Comparison of ENCODE assay signal across 13 cellular contexts in genomic region chr1:156493749-156494148, GRCh38. TPM values are rescaled to one million over a fixed set of nuclear protein-coding genes. Genes with fewer than 3 reads are reported as not detected.
DNase-seq lines count a peak whose midpoint lies in the region; ATAC-seq and TF ChIP-seq lines count a peak whose summit lies in the region.
"Had no signal": no experiment of that assay in that cellular context is flagged by ENCODE, and none has a peak within 500 bp of the region (broad histone marks: within the 10 kb centered on the region; RNA-seq: fewer than 3 reads in every experiment).

No MANE protein-coding gene starts in this region.

- H4K91ac ChIP-seq in neuronal stem cell (ENCODE audit: low read depth, low read length, poor library complexity) = peak overlapping the region; percentile 22

- H3K27me3 ChIP-seq in BLaER1 treated with 17β-estradiol and CSF1 and Interleukin-3, amounts not matched to agents 10 nM and 100 nM = no peaks in the 10 kb centered on the region
- H3K27me3 ChIP-seq in HL-60 (ENCODE audit: insufficient read depth, poor library complexity, severe bottlenecking) (no peaks in the 10 kb centered on the region), neuronal stem cell (ENCODE audit: control insufficient read depth in 3 of 3, insufficient read depth in 3 of 3, low read depth in 1 of 3, low read length in 3 of 3) (no peaks in the 10 kb centered on the region)

- H3K4me1 Mint-ChIP-seq in central memory CD8-positive, alpha-beta T cell = peaks cover 99% of the 10 kb centered on the region

- H3K18ac ChIP-seq in neuronal stem cell (ENCODE audit: low read length) = no peak overlapping the region

- H3K23ac ChIP-seq in neuronal stem cell (ENCODE audit: low read depth, low read length, poor library complexity) = no peak overlapping the region

- peak overlapping the region; percentile 61 to 100 (median 97); a peak in 21 of 22 replicates for H3K27ac ChIP-seq in BLaER1 treated with 17β-estradiol and CSF1 and Interleukin-3, amounts not matched to agents 10 nM and 100 nM
- H3K27ac ChIP-seq in HL-60 (replicated peaks) (peak overlapping the region; percentile 66), neuronal stem cell (replicated peaks; ENCODE audit: low read length) (no peak overlapping the region)

- H3K9ac ChIP-seq in BLaER1 treated with 17β-estradiol and CSF1 and Interleukin-3, amounts not matched to agents 10 nM and 100 nM = peak overlapping the region; percentile 78 to 100 (median 98)
- H3K9ac ChIP-seq in neuronal stem cell (ENCODE audit: low read depth, low read length, poor library complexity) = no peak overlapping the region

- ATAC-seq in central memory CD8-positive, alpha-beta T cell (replicated peaks; ENCODE audit: extremely low read depth, poor library complexity, severe bottlenecking) = no peak
- ATAC-seq in HG03196 (IDR thresholded peaks at IDR 0.05; ENCODE audit: unreplicated experiment) = no peak
- ATAC-seq: left colon had no signal

- H3K4ac ChIP-seq in neuronal stem cell (ENCODE audit: low read length) = no peak overlapping the region

- no peak for TF ChIP-seq CTCF in HL-60 (IDR thresholded peaks at IDR 0.05; ENCODE audit: insufficient read depth, low read length)

- peaks cover 23% of the 10 kb centered on the region for H3K36me3 Mint-ChIP-seq in central memory CD8-positive, alpha-beta T cell (ENCODE audit: insufficient read depth)

- no peak overlapping the region for H4K8ac ChIP-seq in neuronal stem cell (ENCODE audit: low read depth, low read length)

- H3K4me1 ChIP-seq in BLaER1 treated with 17β-estradiol and CSF1 and Interleukin-3, amounts not matched to agents 10 nM and 100 nM = peaks cover 91 to 96% (median 95%) of the 10 kb centered on the region in 10 experiments
- H3K4me1 ChIP-seq in neuronal stem cell (ENCODE audit: control insufficient read depth in 2 of 2, insufficient read depth in 1 of 2, low read depth in 1 of 2, low read length in 2 of 2) = peaks cover 46 to 50% of the 10 kb centered on the region in 2 donors

- H3K14ac ChIP-seq in neuronal stem cell (ENCODE audit: low read length) = no peak overlapping the region

- H3K79me1 ChIP-seq in neuronal stem cell (ENCODE audit: low read depth, low read length) = peaks cover 3% of the 10 kb centered on the region

- no peak overlapping the region for H2AFZ ChIP-seq in neuronal stem cell (ENCODE audit: low read length)

- H4K20me1 ChIP-seq in BLaER1 treated with 17β-estradiol and CSF1 and Interleukin-3, amounts not matched to agents 10 nM and 100 nM = peaks cover 62 to 100% (median 84%) of the 10 kb centered on the region in 11 experiments

- H3K4me3 ChIP-seq in BLaER1 treated with 17β-estradiol and CSF1 and Interleukin-3, amounts not matched to agents 10 nM and 100 nM = peak overlapping the region; percentile 35 to 99 (median 96)
- H3K4me3 ChIP-seq in HL-60 (replicated peaks; ENCODE audit: insufficient read depth, low read length) = peak overlapping the region; percentile 27
- no peak overlapping the region for H3K4me3 ChIP-seq in neuronal stem cell (ENCODE audit: low read length in 2 of 2)
- H3K4me3 ChIP-seq: HAP-1 had no signal

- H2AK5ac ChIP-seq in neuronal stem cell (ENCODE audit: low read depth, low read length) = no peak overlapping the region

- H3K27me3 Mint-ChIP-seq in central memory CD8-positive, alpha-beta T cell = no peaks in the 10 kb centered on the region

- H2BK120ac ChIP-seq in neuronal stem cell (ENCODE audit: low read depth, low read length) = no peak overlapping the region

- no peak overlapping the region for H3K27ac Mint-ChIP-seq in central memory CD8-positive, alpha-beta T cell (ENCODE audit: low read depth)

- no peaks in the 10 kb centered on the region for H3K9me3 Mint-ChIP-seq in central memory CD8-positive, alpha-beta T cell

- peak overlapping the region; percentile 23 for H2BK12ac ChIP-seq in neuronal stem cell (ENCODE audit: low read length)

- peak overlapping the region; percentile 92 to 100 (median 98) for H3K4me2 ChIP-seq in BLaER1 treated with 17β-estradiol and CSF1 and Interleukin-3, amounts not matched to agents 10 nM and 100 nM
- no peak overlapping the region for H3K4me2 ChIP-seq in neuronal stem cell (ENCODE audit: insufficient read depth, low read length, poor library complexity, severe bottlenecking)

- H3K36me3 ChIP-seq in BLaER1 treated with 17β-estradiol and CSF1 and Interleukin-3, amounts not matched to agents 10 nM and 100 nM = peaks cover 21 to 60% (median 43%) of the 10 kb centered on the region in 11 experiments
- H3K36me3 ChIP-seq in neuronal stem cell (replicated peaks in 1 of 2; ENCODE audit: control insufficient read depth in 2 of 2, insufficient read depth in 2 of 2, low read length in 2 of 2) = no peaks in the 10 kb centered on the region
- H3K36me3 ChIP-seq: HAP-1 had no signal

- H3K9me3 ChIP-seq in BLaER1 treated with 17β-estradiol and CSF1 and Interleukin-3, amounts not matched to agents 10 nM and 100 nM (replicated peaks in 1 of 11) = no peaks in the 10 kb centered on the region
- H3K9me3 ChIP-seq in neuronal stem cell (replicated peaks in 1 of 2; ENCODE audit: control insufficient read depth in 2 of 2, insufficient read depth in 1 of 2, low read depth in 1 of 2, low read length in 2 of 2) = no peaks in the 10 kb centered on the region
- H3K9me3 ChIP-seq: HAP-1 had no signal

- DNase-seq in HL-60 (ENCODE audit: low read depth in 1 of 2, low spot score in 1 of 2) (peak in 1 of 2 experiments; percentile 47), neuronal stem cell (ENCODE audit: low spot score) (no peak), NCI-H69 (lab: John Stamatoyannopoulos, UW) (no peak), amygdala (lab: John Stamatoyannopoulos, UW) (no peak), AG20443 (ENCODE audit: low spot score) (no peak)
- DNase-seq in central memory CD8-positive, alpha-beta T cell (ENCODE audit: low spot score in 2 of 2) = no peak
- DNase-seq: activated CD4-positive, CD25-positive, alpha-beta regulatory T cell treated with anti-CD3 and anti-CD28 coated beads, Interleukin-2, amount 50 U/mL, for 72 hours; left colon; NCI-H1694; stimulated activated CD4-positive, alpha-beta T cell treated with anti-CD3 and anti-CD28 coated beads, Interleukin-12 subunit alpha, Interleukin-12 subunit beta, amount 100 ng/mL, for 4 hours had no signal

- H2BK5ac ChIP-seq in neuronal stem cell (ENCODE audit: low read length) = peak overlapping the region; percentile 22

- peak overlapping the region; percentile 56 for H3K4me3 Mint-ChIP-seq in central memory CD8-positive, alpha-beta T cell

- no peak overlapping the region for H2BK15ac ChIP-seq in neuronal stem cell (ENCODE audit: low read length)

RNA-seq across cellular contexts. Expression of gene MEF2D, which starts 6.8 kb away (rescaled TPM):
- polyA plus RNA-seq in neuronal stem cell (2013, experiment 1 of 2) = 8.4 TPM
- polyA plus RNA-seq in neuronal stem cell (2013, experiment 2 of 2) = 9.2 TPM

Comparison
In these comparisons a context has a peak if more than half of its experiments do, and no peak if none do; other contexts are left out.
1. H3K4me3 ChIP-seq: peak in BLaER1 treated with 17β-estradiol and CSF1 and Interleukin-3, amounts not matched to agents 10 nM and 100 nM (10 of 10) and HL-60 (single experiment); none in neuronal stem cell (0 of 2).